1 cellular context compared by ENCODE assay signal in genomic region chr1:70509996-70510876, GRCh38.
TF ChIP-seq lines count a peak whose summit lies in the region.

No MANE protein-coding gene starts in this region.

TF ChIP-seq in K562, 482 proteins besides CTCF, POLR2A, EP300 and RAD21 (continued from another document):
- TF ChIP-seq ZMIZ1 (IDR thresholded peaks at IDR 0.05; ENCODE audit: low read depth in 2 of 2, low read length in 2 of 2) (no peak), ATF7 (IDR thresholded peaks at IDR 0.05) (no peak), ARID4B (CRISPR knock-in tag; IDR thresholded peaks at IDR 0.05) (no peak), NFIX (CRISPR knock-in tag; IDR thresholded peaks at IDR 0.05; ENCODE audit: low read depth) (no peak), RFX5 (IDR thresholded peaks at IDR 0.05; ENCODE audit: low read depth, low read length) (no peak), JUN (IDR thresholded peaks at IDR 0.05; ENCODE audit: borderline replicate concordance, low read depth, low read length) (no peak), JUN (CRISPR knock-in tag; IDR thresholded peaks at IDR 0.05; ENCODE audit: borderline replicate concordance) (no peak), CREB3 (tag; conservative IDR thresholded peaks at IDR 0.05; ENCODE audit: low read depth) (no peak), ZBTB8A (IDR thresholded peaks at IDR 0.05; ENCODE audit: partially characterized antibody) (no peak), ZKSCAN3 (CRISPR knock-in tag; IDR thresholded peaks at IDR 0.05) (no peak)
